Comparison of ENCODE assay signal across 24 cellular contexts in the genomic region with DNA sequence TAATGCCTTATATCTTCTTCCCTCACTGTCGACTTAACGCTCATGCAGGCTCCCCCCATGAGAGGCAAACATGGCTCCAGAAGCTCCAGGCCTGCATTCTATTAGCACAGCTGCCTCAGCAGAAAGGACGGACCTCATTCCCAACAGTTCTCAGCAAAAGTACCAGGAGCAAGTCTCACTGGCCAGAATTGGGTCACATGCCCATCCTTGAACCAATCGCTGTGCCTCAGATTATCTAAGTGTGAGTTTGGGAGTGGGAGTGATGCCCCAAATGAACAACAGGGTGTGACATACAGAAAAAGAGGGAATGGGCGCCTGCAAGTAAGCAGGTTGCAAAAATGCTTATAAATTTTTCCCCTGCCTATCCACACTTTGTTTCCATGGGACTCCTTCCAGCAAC. TPM values are rescaled to one million over a fixed set of nuclear protein-coding genes. Genes with fewer than 3 reads are reported as not detected.
DNase-seq lines count a peak whose midpoint lies in the region; ATAC-seq, FAIRE-seq and TF ChIP-seq lines count a peak whose summit lies in the region.
"Had no signal": no experiment of that assay in that cellular context is flagged by ENCODE, and none has a peak within 500 bp of the region (broad histone marks: within the 10 kb centered on the region; RNA-seq: fewer than 3 reads in every experiment).

No MANE protein-coding gene starts in this region.

- H4K5ac ChIP-seq in mesendoderm (ENCODE audit: low read length), result no peak overlapping the region

- H3K79me2 ChIP-seq in mesendoderm (ENCODE audit: control insufficient read depth, insufficient read depth, low read length), result peaks cover 5% of the 10 kb centered on the region

- no peaks in the 10 kb centered on the region for H3K36me3 ChIP-seq in WERI-Rb-1
- no peaks in the 10 kb centered on the region for H3K36me3 ChIP-seq in mesendoderm (ENCODE audit: control insufficient read depth, insufficient read depth, low read length)
- no peaks in the 10 kb centered on the region for H3K36me3 ChIP-seq in small intestine (ENCODE audit: control insufficient read depth in 2 of 2, insufficient read depth in 2 of 2, low read length in 2 of 2)
- H3K36me3 ChIP-seq: BE2C had no signal

- H3K4me1 ChIP-seq in mesendoderm (ENCODE audit: control insufficient read depth, low read depth, low read length) (peaks cover 2% of the 10 kb centered on the region), small intestine (ENCODE audit: control insufficient read depth in 2 of 2, insufficient read depth in 1 of 2, low read depth in 1 of 2, low read length in 1 of 2) (peaks cover 2 to 3% of the 10 kb centered on the region in 2 donors)
- H3K4me1 ChIP-seq: BE2C had no signal

- no peak overlapping the region for H2BK15ac ChIP-seq in mesendoderm (replicated peaks; ENCODE audit: low read depth)

- no peak overlapping the region for H2BK5ac ChIP-seq in mesendoderm (ENCODE audit: low read length)

- H4K8ac ChIP-seq in mesendoderm (ENCODE audit: low read depth, low read length), result no peak overlapping the region

- no peak overlapping the region for H2AK5ac ChIP-seq in mesendoderm (ENCODE audit: low read length)

- H3K4me3 ChIP-seq in WERI-Rb-1 (ENCODE audit: low read depth, low read length) (no peak overlapping the region), mesendoderm (ENCODE audit: low read length) (no peak overlapping the region), small intestine (ENCODE audit: low read depth in 1 of 2, low read length in 2 of 2) (no peak overlapping the region)
- H3K4me3 ChIP-seq: GM23248 had no signal

- no peak for ATAC-seq in HG03095 (IDR thresholded peaks at IDR 0.05; ENCODE audit: unreplicated experiment)
- ATAC-seq: HCT116 had no signal

- H3K9ac ChIP-seq in mesendoderm (ENCODE audit: low read length), result no peak overlapping the region
- H3K9ac ChIP-seq: GM23248, KMS-11 had no signal

- no peaks in the 10 kb centered on the region for H3K9me3 ChIP-seq in WERI-Rb-1 (ENCODE audit: severe bottlenecking)
- H3K9me3 ChIP-seq in small intestine (ENCODE audit: control insufficient read depth, low read depth), result no peaks in the 10 kb centered on the region
- H3K9me3 ChIP-seq: BE2C had no signal

- no peak overlapping the region for H3K23ac ChIP-seq in mesendoderm (ENCODE audit: low read length)

- FAIRE-seq in small intestine (lab: Jason Lieb, UNC), result no peak
- FAIRE-seq: A204.1, G401.6, GM12891, GM19239 had no signal

- H3K4ac ChIP-seq in mesendoderm (ENCODE audit: low read depth, low read length), result no peak overlapping the region

- no peak for TF ChIP-seq CTCF in WERI-Rb-1 (IDR thresholded peaks at IDR 0.05; ENCODE audit: low read depth, low read length)

- H3K18ac ChIP-seq in mesendoderm (ENCODE audit: low read length), result no peak overlapping the region

- H3K27me3 ChIP-seq in WERI-Rb-1 (ENCODE audit: insufficient read depth, low read depth, severe bottlenecking) (no peaks in the 10 kb centered on the region), mesendoderm (ENCODE audit: insufficient read depth, low read length, poor library complexity) (no peaks in the 10 kb centered on the region), small intestine (ENCODE audit: control insufficient read depth in 2 of 2, insufficient read depth in 2 of 2, low read length in 2 of 2) (no peaks in the 10 kb centered on the region)
- H3K27me3 ChIP-seq: BE2C had no signal

- H2BK120ac ChIP-seq in mesendoderm (ENCODE audit: low read depth, low read length), result no peak overlapping the region

- DNase-seq in WERI-Rb-1 (no peak), ecto neural progenitor cell (ENCODE audit: low spot score) (peak; percentile 40), mesendoderm (peak; percentile 40), small intestine (no peak), iPS-NIHi7 (ENCODE audit: extremely low spot score) (no peak)
- no peak for DNase-seq in activated effector memory CD4-positive, alpha-beta T cell treated with anti-CD3 and anti-CD28 coated beads, Interleukin-2, amount 50 U/mL, for 16 hours
- no peak for DNase-seq in effector CD8-positive, alpha-beta T cell (lab: John Stamatoyannopoulos, UW)
- DNase-seq: ACHN; BE2C; C1 segment of cervical spinal cord; CD4-positive, CD25-positive, alpha-beta regulatory T cell; CD8-positive, alpha-beta memory T cell; COR-L47; GM23248; H7; HFFc6 had no signal

- no peak overlapping the region for H3K56ac ChIP-seq in mesendoderm (ENCODE audit: low read length)

- H3K27ac ChIP-seq in WERI-Rb-1 (peak overlapping the region; percentile 86), mesendoderm (ENCODE audit: low read depth, low read length) (no peak overlapping the region), small intestine (ENCODE audit: low read depth in 1 of 2, low read length in 1 of 2) (peak overlapping the region; percentile 70 to 72)
- H3K27ac ChIP-seq: GM23248, HL-60, KMS-11 had no signal

- H3K79me1 ChIP-seq in mesendoderm (ENCODE audit: low read length), result peaks cover 4% of the 10 kb centered on the region

- no CpG with 5 or more reads among the region's 5 CpGs for WGBS in mesendoderm (ENCODE audit: extremely low coverage, insufficient coverage, low lambda C conversion rate)
- 74 to 76% (median 76%) methylated on average over 5 of the region's 5 CpGs for WGBS in small intestine, 3 donors

- H3K4me2 ChIP-seq in mesendoderm (ENCODE audit: low read length), result no peak overlapping the region
- H3K4me2 ChIP-seq: KMS-11 had no signal

RNA-seq across cellular contexts. Expression of gene RAD18, which starts 4.3 kb away (rescaled TPM):
- 23.8 TPM for polyA plus RNA-seq in mesendoderm (2013, experiment 1 of 2)
- polyA plus RNA-seq in mesendoderm (2013, experiment 2 of 2), result 23.6 TPM
- 10 to 100 TPM in 1 of 3 donors, 1 to 10 TPM in 2; 6.2 to 16.3 (median 9.9) TPM for polyA plus RNA-seq in small intestine

Comparison
In these comparisons a context has a peak if more than half of its experiments do, and no peak if none do; other contexts are left out.
1. DNase-seq: peak in ecto neural progenitor cell (single experiment) and mesendoderm (single experiment); none in WERI-Rb-1 (single experiment), small intestine (single experiment), iPS-NIHi7 (single experiment), activated effector memory CD4-positive, alpha-beta T cell treated with anti-CD3 and anti-CD28 coated beads, Interleukin-2, amount 50 U/mL, for 16 hours (single experiment) and effector CD8-positive, alpha-beta T cell (single experiment).